ENCODE assay signal across 10 cellular contexts in the genomic region with DNA sequence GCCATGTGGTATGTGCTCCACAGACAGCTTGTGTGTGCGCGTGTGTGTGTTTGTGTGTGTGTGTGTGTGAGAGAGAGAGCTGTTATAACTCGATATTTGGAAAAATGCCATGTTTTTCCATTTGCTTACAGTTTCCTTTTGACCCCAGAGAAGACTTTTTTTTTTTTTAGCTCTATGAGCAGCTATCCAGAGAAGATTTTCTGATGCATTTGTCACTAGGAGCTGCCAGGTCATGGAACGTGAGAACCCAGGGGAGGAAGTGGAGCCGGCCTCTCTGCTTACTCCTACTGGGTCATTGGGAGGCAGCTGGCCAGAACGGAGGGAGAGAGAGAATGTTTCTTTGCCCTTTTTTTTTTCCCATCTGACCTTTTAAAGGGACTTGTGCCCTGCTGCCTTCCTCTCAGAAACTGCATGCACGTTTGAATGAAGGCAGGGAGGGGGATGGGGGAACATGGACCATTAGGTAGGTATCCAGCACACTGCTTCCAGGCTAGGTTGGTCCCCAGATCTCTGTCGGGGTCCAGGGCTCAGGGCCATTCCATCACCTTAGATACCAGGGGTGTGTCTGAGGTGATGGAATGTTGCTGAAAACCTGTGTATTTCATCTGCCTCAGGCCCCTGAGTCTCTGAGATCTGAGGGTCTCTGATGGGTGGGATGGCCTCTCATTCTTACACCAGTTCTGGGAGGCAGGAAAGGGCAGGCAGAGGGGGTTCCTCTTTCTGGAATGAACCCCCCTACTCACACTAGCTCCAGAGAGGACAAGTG. TPM values are rescaled to one million over a fixed set of nuclear protein-coding genes. Genes with fewer than 3 reads are reported as not detected.
DNase-seq lines count a peak whose midpoint lies in the region; ATAC-seq and TF ChIP-seq lines count a peak whose summit lies in the region.
"Had no signal": no experiment of that assay in that cellular context is flagged by ENCODE, and none has a peak within 500 bp of the region (broad histone marks: within the 10 kb centered on the region; RNA-seq: fewer than 3 reads in every experiment).

No MANE protein-coding gene starts in this region.

- no peak overlapping the region for H3K4me3 ChIP-seq in fibroblast of villous mesenchyme (ENCODE audit: low read depth, low read length)
- H3K4me3 ChIP-seq in prostate gland: no peak overlapping the region

- no peaks in the 10 kb centered on the region for H3K27me3 ChIP-seq in prostate gland (replicated peaks; ENCODE audit: insufficient read depth)

- no peak for ATAC-seq in GM19397 (IDR thresholded peaks at IDR 0.05; ENCODE audit: unreplicated experiment)

- H3K4me1 ChIP-seq in prostate gland (replicated peaks): peaks cover 4% of the 10 kb centered on the region

- intact Hi-C loops in prostate gland (cut with DNase I): no loop called here

- H3K9me3 ChIP-seq in prostate gland: no peaks in the 10 kb centered on the region

- TF ChIP-seq CTCF in fibroblast of villous mesenchyme (IDR thresholded peaks at IDR 0.05; ENCODE audit: insufficient read depth, low read depth, low read length): no peak
- no peak for TF ChIP-seq CTCF in prostate gland (IDR thresholded peaks at IDR 0.05)

- no peaks in the 10 kb centered on the region for H3K36me3 ChIP-seq in prostate gland

- DNase-seq in EL (peak; percentile 18), NCI-H69 (lab: John Stamatoyannopoulos, UW) (peak; percentile 79), fibroblast of villous mesenchyme (ENCODE audit: low read depth) (peak; percentile 74), prostate gland (ENCODE audit: low spot score) (no peak), nucleus accumbens (lab: John Stamatoyannopoulos, UW) (no peak), activated T-cell treated with anti-CD3 and anti-CD28 coated beads for 4 hours (no peak), SHP77 treated with DMSO at 0.1 percent for 48 hours (lab: John Stamatoyannopoulos, UW) (no peak)
- DNase-seq: activated gamma-delta T cell treated with Interleukin-2 at 50 U/mL for 16 hours, OCI-M1 had no signal

- TF ChIP-seq POLR2A in prostate gland (IDR thresholded peaks at IDR 0.05): no peak

- peak overlapping the region; percentile 14 to 78 for H3K27ac ChIP-seq in prostate gland

- 33% methylated on average over 8 of the region's 8 CpGs for WGBS in prostate gland

RNA-seq across cellular contexts. Expression of a gene that starts 11.2 kb away (rescaled TPM):
- total RNA-seq in fibroblast of villous mesenchyme (26.8 and 34.8 TPM in 2 replicates), prostate gland (10 to 100 TPM; 56.6 to 56.9 TPM)

RNA-seq across cellular contexts. Expression of a gene that starts 53.9 kb away (rescaled TPM):
- 0.86 and 0.97 TPM in 2 replicates for total RNA-seq in fibroblast of villous mesenchyme
- 1 to 10 TPM in 1 of 2 donors, under 1 TPM in 1; 0.23 to 1.9 TPM for total RNA-seq in prostate gland

Comparison
In these comparisons a context has a peak if more than half of its experiments do, and no peak if none do; other contexts are left out.
1. DNase-seq: peak in EL (single experiment), NCI-H69 (single experiment) and fibroblast of villous mesenchyme (single experiment); none in prostate gland (single experiment), nucleus accumbens (0 of 56), activated T-cell treated with anti-CD3 and anti-CD28 coated beads for 4 hours (single experiment) and SHP77 treated with DMSO at 0.1 percent for 48 hours (single experiment).